ENCODE assay signal across 8 cellular contexts in genomic region chr1:86913896-86914634, GRCh38. TPM values are rescaled to one million over a fixed set of nuclear protein-coding genes. Genes with fewer than 3 reads are reported as not detected.
DNase-seq lines count a peak whose midpoint lies in the region; ATAC-seq, FAIRE-seq and TF ChIP-seq lines count a peak whose summit lies in the region.

TSS of gene SELENOF (minus strand) at chr1:86914126. CDS start at chr1:86914111, 15 bp downstream.

- H3K36me3 ChIP-seq in cardiac muscle cell (no peaks in the 10 kb centered on the region), parathyroid adenoma (ENCODE audit: control insufficient read depth, insufficient read depth, low read length) (no peaks in the 10 kb centered on the region), tibial nerve (peaks cover 0 to 10% (median 0%) of the 10 kb centered on the region in 3 donors)

- TF ChIP-seq POLR2A in GM12892 (IDR thresholded peaks at IDR 0.05; ENCODE audit: low read depth, low read length), result peak; percentile 88
- peak in 1 of 2 donors; percentile 27 for TF ChIP-seq POLR2A in tibial nerve (IDR thresholded peaks at IDR 0.05)

- H3K4me1 ChIP-seq in cardiac muscle cell (ENCODE audit: low read depth), result peaks cover 17% of the 10 kb centered on the region
- H3K4me1 ChIP-seq in parathyroid adenoma, result peaks cover 10% of the 10 kb centered on the region
- peaks cover 0 to 48% (median 24%) of the 10 kb centered on the region in 4 donors for H3K4me1 ChIP-seq in tibial nerve

- no peaks in the 10 kb centered on the region for H3K27me3 ChIP-seq in cardiac muscle cell
- no peaks in the 10 kb centered on the region for H3K27me3 ChIP-seq in parathyroid adenoma (ENCODE audit: control insufficient read depth, insufficient read depth, low read length)
- no peaks in the 10 kb centered on the region for H3K27me3 ChIP-seq in tibial nerve

- H3K4me2 ChIP-seq in parathyroid adenoma (ENCODE audit: low read length), result peak within 1 kb of the TSS; percentile 98

- peak; percentile 96 for FAIRE-seq in GM12892 (lab: Jason Lieb, UNC)

- H3K4me3 ChIP-seq in cardiac muscle cell, result peak within 1 kb of the TSS; percentile 98
- peak within 1 kb of the TSS; percentile 87 for H3K4me3 ChIP-seq in parathyroid adenoma (ENCODE audit: low read depth, low read length)
- H3K4me3 ChIP-seq in tibial nerve, result peak within 1 kb of the TSS; percentile 71 to 96 (median 89)

- 0 to 1% (median 1%) methylated on average over 47 of the region's 47 CpGs for WGBS in adipose tissue, 3 donors
- WGBS in tibial nerve, 2 donors, result 1% methylated on average over 36 to 47 of the region's 47 CpGs

- ATAC-seq in HG02840 (IDR thresholded peaks at IDR 0.05; ENCODE audit: low FRiP score, unreplicated experiment), result peak; percentile 89

- DNase-seq in GM12892 (ENCODE audit: insufficient read length), result peak; percentile 73
- DNase-seq in NCI-H1436 (lab: John Stamatoyannopoulos, UW), result peak; percentile 99
- peak; percentile 99 for DNase-seq in SW480 (ENCODE audit: low spot score)
- peak; percentile 100 for DNase-seq in cardiac muscle cell (ENCODE audit: low read depth in 1 of 2, low spot score in 1 of 2)
- peak; percentile 99 to 100 for DNase-seq in tibial nerve (ENCODE audit: low spot score in 2 of 2)

- no peak for TF ChIP-seq CTCF in cardiac muscle cell (IDR thresholded peaks at IDR 0.05; ENCODE audit: low read depth, low read length)
- no peak for TF ChIP-seq CTCF in parathyroid adenoma (IDR thresholded peaks at IDR 0.05)
- TF ChIP-seq CTCF in tibial nerve (IDR thresholded peaks at IDR 0.05), result peak in 2 of 5 experiments; percentile 22 to 36

- H3K9ac ChIP-seq in parathyroid adenoma, result peak within 1 kb of the TSS; percentile 34

- peak within 1 kb of the TSS; percentile 87 for H2AFZ ChIP-seq in parathyroid adenoma

- H3K79me2 ChIP-seq in parathyroid adenoma, result peaks cover 18% of the 10 kb centered on the region

- H3K27ac ChIP-seq in adipose tissue (ENCODE audit: low read depth, low read length) (peak within 1 kb of the TSS; percentile 91), cardiac muscle cell (peak within 1 kb of the TSS; percentile 97), parathyroid adenoma (peak within 1 kb of the TSS; percentile 86), tibial nerve (peak within 1 kb of the TSS; percentile 88 to 97 (median 94))

- H3K9me3 ChIP-seq in cardiac muscle cell (ENCODE audit: low read depth) (no peaks in the 10 kb centered on the region), parathyroid adenoma (ENCODE audit: control insufficient read depth, low read length) (no peaks in the 10 kb centered on the region), tibial nerve (no peaks in the 10 kb centered on the region)

- peak; percentile 63 to 86 for TF ChIP-seq EP300 in tibial nerve (IDR thresholded peaks at IDR 0.05)

RNA-seq across cellular contexts. Expression of gene SELENOF, which starts in this region (rescaled TPM):
- 122 TPM for polyA plus RNA-seq in GM12892 (2012; ENCODE audit: missing spikeins)
- 100 to 1,000 TPM in 1 of 3 donors, 10 to 100 TPM in 2; 57.1 to 117 (median 98.7) TPM for polyA plus RNA-seq in adipose tissue
- total RNA-seq in cardiac muscle cell, result 37.6 and 53.5 TPM in 2 replicates
- polyA plus RNA-seq in cardiac muscle cell, result 96.2 and 116 TPM in 2 replicates
- total RNA-seq in tibial nerve, result 100 to 1,000 TPM in 1 of 4 donors, 10 to 100 TPM in 3; 78.0 to 123 (median 92.3) TPM

Comparison
In these comparisons a context has a peak if more than half of its experiments do, and no peak if none do; other contexts are left out.
1. Peak in every context shown above with its lines: DNase-seq, ATAC-seq, H3K4me3 ChIP-seq and H3K27ac ChIP-seq.